In the genomic region with DNA sequence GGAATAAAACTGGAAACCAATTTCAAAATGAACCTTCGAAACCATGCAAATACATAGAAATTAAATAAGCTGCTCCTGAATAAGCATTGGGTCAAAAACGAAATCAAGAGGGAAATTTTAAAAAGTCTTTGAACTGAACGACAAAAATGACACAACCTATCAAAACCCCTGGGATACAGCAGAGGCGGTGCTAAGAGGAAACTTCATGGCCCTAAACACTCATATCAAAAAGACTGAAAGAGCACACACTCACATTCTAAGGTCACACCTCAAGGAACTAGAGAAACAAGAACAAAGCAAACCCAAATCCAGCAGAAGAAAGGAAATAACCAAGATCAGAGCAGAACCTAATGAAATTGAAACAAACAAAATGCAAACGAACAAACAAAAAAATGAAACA, we compare ENCODE assay signal across 28 cellular contexts.
"Had no signal": no experiment of that assay in that cellular context is flagged by ENCODE, and none has a peak within 500 bp of the region (broad histone marks: within the 10 kb centered on the region; RNA-seq: fewer than 3 reads in every experiment).

No MANE protein-coding gene starts in this region.

- H3K27me3 ChIP-seq: neural progenitor cell, ovary, right lobe of liver, sigmoid colon, stomach, thyroid gland, tibial nerve, upper lobe of left lung, uterus had no signal

- ATAC-seq: natural killer cell; psoas muscle; right cardiac atrium; right lobe of liver; stimulated activated effector memory CD8-positive, alpha-beta T cell treated with anti-CD3 and anti-CD28 coated beads, Interleukin-12 subunit alpha, Interleukin-12 subunit beta, amount 100 ng/mL, for 72 hours; stimulated activated naive B cell treated with anti-CD40 and anti-IgM and Interleukin-4, amounts not matched to agents 10 μg/mL and 1 μg/mL and 100 μg/mL, for 72 hours had no signal

- DNase-seq: natural killer cell; occipital lobe; ovary; posterior cingulate gyrus; psoas muscle; right cardiac atrium; right lobe of liver; sigmoid colon; small intestine; stimulated activated CD4-positive, alpha-beta T cell treated with anti-CD3 and anti-CD28 coated beads, Interleukin-15, amount 100 ng/mL, for 24 hours; stimulated activated CD4-positive, alpha-beta T cell treated with anti-CD3 and anti-CD28 coated beads, Interleukin-2, amount 100 ng/mL, for 24 hours; stimulated activated CD4-positive, alpha-beta T cell treated with anti-CD3 and anti-CD28 coated beads, Interleukin-2, amount 100 ng/mL, for 48 hours; stimulated activated CD4-positive, alpha-beta T cell treated with anti-CD3 and anti-CD28 coated beads, Interleukin-4, amount 100 ng/mL, for 24 hours; stimulated activated naive B cell treated with anti-CD40 and anti-IgM and Interleukin-4, amounts not matched to agents 10 μg/mL and 1 μg/mL and 100 μg/mL, for 72 hours; stimulated activated naive CD4-positive, alpha-beta T cell treated with Interleukin-2 at 50 U/mL for 16 hours; stomach; thyroid gland; trophoblast cell; upper lobe of left lung; uterus had no signal

- H3K27ac Mint-ChIP-seq: natural killer cell; nephron; neural progenitor cell; progenitor cell of endocrine pancreas; stimulated activated effector memory CD8-positive, alpha-beta T cell treated with anti-CD3 and anti-CD28 coated beads, Interleukin-12 subunit alpha, Interleukin-12 subunit beta, amount 100 ng/mL, for 72 hours; stimulated activated naive B cell treated with anti-CD40 and anti-IgM and Interleukin-4, amounts not matched to agents 10 μg/mL and 1 μg/mL and 100 μg/mL, for 72 hours; stimulated activated naive CD8-positive, alpha-beta T cell treated with anti-CD3 and anti-CD28 coated beads, Interleukin-15, Interleukin-2, amounts not matched to agents 100 ng/mL and 50 ng/mL, for 24 hours had no signal

- H3K27me3 Mint-ChIP-seq: progenitor cell of endocrine pancreas had no signal

- H3K4me3 ChIP-seq: neural progenitor cell, ovary, psoas muscle, right lobe of liver, sigmoid colon, stomach, thoracic aorta, thyroid gland, tibial nerve, upper lobe of left lung, uterus had no signal

- H3K4me1 Mint-ChIP-seq: natural killer cell; nephron; neural progenitor cell; stimulated activated effector memory CD8-positive, alpha-beta T cell treated with anti-CD3 and anti-CD28 coated beads, Interleukin-12 subunit alpha, Interleukin-12 subunit beta, amount 100 ng/mL, for 72 hours had no signal

- H3K4me1 ChIP-seq: neural progenitor cell, parathyroid adenoma, psoas muscle, right lobe of liver, sigmoid colon, stomach, thyroid gland, tibial nerve, upper lobe of left lung, uterus had no signal

- H3K9me3 Mint-ChIP-seq: natural killer cell had no signal

- H3K36me3 ChIP-seq: neural progenitor cell, ovary, right lobe of liver, sigmoid colon, stomach, thoracic aorta, thyroid gland, tibial nerve, upper lobe of left lung, uterus had no signal

- H3K9me3 ChIP-seq: ovary, psoas muscle, right lobe of liver, sigmoid colon, stomach, thoracic aorta, thyroid gland, upper lobe of left lung, uterus had no signal

- H3K27ac ChIP-seq: neural progenitor cell, ovary, parathyroid adenoma, psoas muscle, right lobe of liver, sigmoid colon, stomach, thoracic aorta, thyroid gland, tibial nerve, upper lobe of left lung, uterus had no signal

- H3K4me3 Mint-ChIP-seq: natural killer cell; nephron; neural progenitor cell; stimulated activated effector memory CD8-positive, alpha-beta T cell treated with anti-CD3 and anti-CD28 coated beads, Interleukin-12 subunit alpha, Interleukin-12 subunit beta, amount 100 ng/mL, for 72 hours; stimulated activated naive B cell treated with anti-CD40 and anti-IgM and Interleukin-4, amounts not matched to agents 10 μg/mL and 1 μg/mL and 100 μg/mL, for 72 hours; stimulated activated naive CD8-positive, alpha-beta T cell treated with anti-CD3 and anti-CD28 coated beads, Interleukin-15, Interleukin-2, amounts not matched to agents 100 ng/mL and 50 ng/mL, for 24 hours had no signal

- H3K36me3 Mint-ChIP-seq: natural killer cell; neural progenitor cell; stimulated activated effector memory CD8-positive, alpha-beta T cell treated with anti-CD3 and anti-CD28 coated beads, Interleukin-12 subunit alpha, Interleukin-12 subunit beta, amount 100 ng/mL, for 72 hours; stimulated activated naive B cell treated with anti-CD40 and anti-IgM and Interleukin-4, amounts not matched to agents 10 μg/mL and 1 μg/mL and 100 μg/mL, for 72 hours had no signal
